Comparison of ENCODE assay signal across 25 cellular contexts in genomic region chr16:65057184-65057583, GRCh38.
"Had no signal": no experiment of that assay in that cellular context is flagged by ENCODE, and none has a peak within 500 bp of the region (broad histone marks: within the 10 kb centered on the region; RNA-seq: fewer than 3 reads in every experiment).

No MANE protein-coding gene starts in this region.

- H3K27ac ChIP-seq: epithelial cell of prostate, gastrocnemius medialis, ovary, psoas muscle, sigmoid colon, spleen, transverse colon, upper lobe of right lung, vagina had no signal

- H3K36me3 ChIP-seq: gastrocnemius medialis, ovary, transverse colon had no signal

- ATAC-seq: esophagus mucosa; gastrocnemius medialis; left ventricle myocardium superior; mucosa of descending colon; natural killer cell treated with Interleukin-12 subunit alpha and Interleukin-12 subunit beta and Interleukin-15 and Interleukin-18, amount 100 ng/mL, for 72 hours; psoas muscle; right cardiac atrium; stimulated activated memory B cell treated with anti-CD40 and anti-IgM and Interleukin-4, amounts not matched to agents 10 μg/mL and 1 μg/mL and 100 μg/mL, for 72 hours; stimulated activated naive CD8-positive, alpha-beta T cell treated with anti-CD3 and anti-CD28 coated beads, Interleukin-15, Interleukin-2, amounts not matched to agents 100 U/mL and 50 U/mL, for 24 hours; upper lobe of right lung had no signal

- H3K27me3 ChIP-seq: gastrocnemius medialis, ovary, sigmoid colon, transverse colon, upper lobe of right lung, vagina had no signal

- H3K4me1 ChIP-seq: gastrocnemius medialis, psoas muscle, transverse colon, vagina had no signal

- H3K9me3 ChIP-seq: gastrocnemius medialis, mucosa of descending colon, ovary, psoas muscle, sigmoid colon, transverse colon, upper lobe of right lung, vagina had no signal

- H3K4me3 ChIP-seq: gastrocnemius medialis, lung, mucosa of descending colon, ovary, psoas muscle, sigmoid colon, spleen, transverse colon, upper lobe of right lung, vagina had no signal

- DNase-seq: effector CD8-positive, alpha-beta T cell; endodermal cell; foreskin fibroblast; gastrocnemius medialis; head of caudate nucleus; left ventricle myocardium superior; mucosa of descending colon; naive B cell; occipital lobe; ovary; posterior cingulate gyrus; psoas muscle; right cardiac atrium; sigmoid colon; spleen; stimulated activated CD4-positive, alpha-beta T cell treated with anti-CD3 and anti-CD28 coated beads, Interleukin-4, amount 100 ng/mL, for 4 hours; stimulated activated naive CD8-positive, alpha-beta T cell treated with anti-CD3 and anti-CD28 coated beads, Interleukin-15, Interleukin-2, amounts not matched to agents 100 U/mL and 50 U/mL, for 24 hours; transverse colon; upper lobe of right lung had no signal
